Comparison of ENCODE assay signal across 1 cellular context in the genomic region with DNA sequence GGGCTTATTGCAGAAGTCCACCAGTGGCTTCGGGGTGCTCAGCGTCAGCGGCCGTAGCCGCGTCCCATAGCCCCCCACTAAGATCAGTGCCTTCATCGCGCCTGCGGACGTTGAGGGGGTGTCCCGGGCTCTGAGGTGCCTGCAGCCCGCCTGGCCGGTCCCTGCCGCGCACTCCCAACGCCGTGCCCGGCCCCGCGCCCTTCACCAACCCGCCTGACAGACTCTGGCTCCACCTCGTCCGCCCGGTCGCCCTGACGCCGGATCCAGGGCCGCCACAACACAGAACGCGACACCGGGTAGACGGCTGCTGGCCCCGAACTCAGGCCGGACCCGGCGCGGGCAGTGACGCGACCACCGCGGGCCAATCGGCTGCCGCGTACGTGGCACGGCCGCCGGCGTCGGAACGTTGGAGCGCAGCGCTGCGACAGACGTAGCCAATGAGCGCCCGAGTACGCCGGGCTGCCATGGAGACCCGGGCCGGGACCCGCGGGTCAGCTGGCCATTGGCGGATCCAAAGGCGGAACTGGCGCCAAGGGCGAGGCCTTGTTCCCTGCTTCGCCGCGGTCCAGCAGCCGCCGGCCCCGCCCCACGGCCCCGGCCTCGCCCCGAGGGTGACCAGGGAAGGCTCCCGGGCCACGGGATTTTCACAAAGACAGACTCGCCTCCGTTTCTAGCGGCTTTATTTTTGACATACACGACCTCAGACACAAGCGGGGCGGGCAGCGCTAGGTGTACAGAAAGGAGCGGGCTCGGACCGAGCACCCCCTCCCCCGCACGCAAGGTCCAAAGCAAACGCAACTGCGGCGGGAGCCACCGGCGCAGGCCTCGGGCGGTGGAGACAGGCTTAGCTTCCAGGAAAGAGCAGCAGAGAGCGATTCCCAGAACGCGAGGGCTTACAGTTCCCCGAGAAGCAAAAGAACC.
A peak's percentile ranks its signal among the peaks of the same experiment; 100 is the strongest.
TF ChIP-seq lines count a peak whose summit lies in the region.

Gene GMPPB (minus strand): TSS at position 321 of the 921 bp plus-strand sequence. CDS start 225 bp downstream, at position 96.

TF ChIP-seq in K562, 482 proteins besides CTCF, POLR2A, EP300 and RAD21 (continued from another document and continues in another):
- TF ChIP-seq EHMT2 (IDR thresholded peaks at IDR 0.05) = no peak
- TF ChIP-seq ARHGAP35 (IDR thresholded peaks at IDR 0.05; ENCODE audit: partially characterized antibody) = no peak
- no peak; the same call in 1 of the 2 replicates for TF ChIP-seq ARID4B (CRISPR knock-in tag; IDR thresholded peaks at IDR 0.05)
- TF ChIP-seq ESRRB (CRISPR knock-in tag; IDR thresholded peaks at IDR 0.05; ENCODE audit: borderline replicate concordance) = no peak
- TF ChIP-seq HDAC2 (IDR thresholded peaks at IDR 0.05) = 0 out of 2 replicates have a peak, but pooled peaks have one; percentile 20
- TF ChIP-seq ZNF316 (IDR thresholded peaks at IDR 0.05) = no peak
- TF ChIP-seq RBM14 (IDR thresholded peaks at IDR 0.05; ENCODE audit: borderline replicate concordance, insufficient read depth, low read depth, low read length) = no peak
- peak; percentile 46; the same call in 1 of the 2 replicates for TF ChIP-seq ZNF263 (CRISPR knock-in tag; IDR thresholded peaks at IDR 0.05; ENCODE audit: borderline replicate concordance)
- TF ChIP-seq NR2F6 (CRISPR knock-in tag; IDR thresholded peaks at IDR 0.05) = no peak
- no peak for TF ChIP-seq CBX1 (IDR thresholded peaks at IDR 0.05; ENCODE audit: low read depth)
- TF ChIP-seq MLLT1 (IDR thresholded peaks at IDR 0.05) = peak in 1 of 2 experiments; percentile 80; a peak in 2 of 4 replicates
- TF ChIP-seq TOE1 (IDR thresholded peaks at IDR 0.05; ENCODE audit: borderline replicate concordance) = 0 out of 2 replicates have a peak, but pooled peaks have one; percentile 25
- TF ChIP-seq TOE1 (CRISPR knock-in tag; IDR thresholded peaks at IDR 0.05; ENCODE audit: borderline replicate concordance, low read depth) = no peak
- no peak for TF ChIP-seq RBM17 (IDR thresholded peaks at IDR 0.05; ENCODE audit: borderline replicate concordance, low read depth, low read length)
- TF ChIP-seq ID3 (CRISPR knock-in tag; IDR thresholded peaks at IDR 0.05) = no peak
- no peak for TF ChIP-seq ID3 (tag; IDR thresholded peaks at IDR 0.05)
- TF ChIP-seq RNF219 (CRISPR knock-in tag; IDR thresholded peaks at IDR 0.05) = no peak
- no peak for TF ChIP-seq ZNF77 (CRISPR knock-in tag; IDR thresholded peaks at IDR 0.05)
- no peak for TF ChIP-seq FOXA1 (IDR thresholded peaks at IDR 0.05; ENCODE audit: borderline replicate concordance)
- TF ChIP-seq CREB1 (IDR thresholded peaks at IDR 0.05) = peak; percentile 95
- TF ChIP-seq CREB1 (CRISPR knock-in tag; IDR thresholded peaks at IDR 0.05) = peak; percentile 99
- TF ChIP-seq HOMEZ (CRISPR knock-in tag; IDR thresholded peaks at IDR 0.05) = no peak
- peak; percentile 11; the same call in 1 of the 2 replicates for TF ChIP-seq RAD51 (IDR thresholded peaks at IDR 0.05; ENCODE audit: borderline replicate concordance, low read depth)
- TF ChIP-seq ZNF780A (CRISPR knock-in tag; IDR thresholded peaks at IDR 0.05) = no peak
- no peak for TF ChIP-seq ZNF280B (CRISPR knock-in tag; IDR thresholded peaks at IDR 0.05)
- no peak for TF ChIP-seq CHCHD3 (CRISPR knock-in tag; IDR thresholded peaks at IDR 0.05)
- TF ChIP-seq CBFA2T2 (conservative IDR thresholded peaks at IDR 0.05) = no peak
- TF ChIP-seq, protein P1, sequence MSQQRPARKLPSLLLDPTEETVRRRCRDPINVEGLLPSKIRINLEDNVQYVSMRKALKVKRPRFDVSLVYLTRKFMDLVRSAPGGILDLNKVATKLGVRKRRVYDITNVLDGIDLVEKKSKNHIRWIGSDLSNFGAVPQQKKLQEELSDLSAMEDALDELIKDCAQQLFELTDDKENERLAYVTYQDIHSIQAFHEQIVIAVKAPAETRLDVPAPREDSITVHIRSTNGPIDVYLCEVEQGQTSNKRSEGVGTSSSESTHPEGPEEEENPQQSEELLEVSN (IDR thresholded peaks at IDR 0.05; ENCODE audit: borderline replicate concordance in 1 of 2, extremely low read depth in 1 of 2, insufficient read depth in 1 of 2, insufficient read length in 1 of 2, low read depth in 1 of 2, low read length in 1 of 2, poor library complexity in 1 of 2, severe bottlenecking in 1 of 2) = peak in 1 of 2 experiments; percentile 40
- no peak for TF ChIP-seq HLTF (IDR thresholded peaks at IDR 0.05)
- no peak for TF ChIP-seq KLF10 (CRISPR knock-in tag; IDR thresholded peaks at IDR 0.05)
- no peak for TF ChIP-seq RERE (CRISPR knock-in tag; IDR thresholded peaks at IDR 0.05; ENCODE audit: borderline replicate concordance)
- TF ChIP-seq NCOA1 (IDR thresholded peaks at IDR 0.05; ENCODE audit: low read depth) = no peak
- no peak for TF ChIP-seq ELK1 (CRISPR knock-in tag; IDR thresholded peaks at IDR 0.05)
- peak; percentile 56 for TF ChIP-seq FIP1L1 (IDR thresholded peaks at IDR 0.05; ENCODE audit: low read depth, low read length, poor library complexity, severe bottlenecking)
- no peak for TF ChIP-seq ZNF695 (CRISPR knock-in tag; IDR thresholded peaks at IDR 0.05)
- no peak for TF ChIP-seq SMARCE1 (IDR thresholded peaks at IDR 0.05)
- TF ChIP-seq ZNF561 (CRISPR knock-in tag; conservative IDR thresholded peaks at IDR 0.05) = no peak
